1 cellular context compared by ENCODE assay signal in the genomic region with DNA sequence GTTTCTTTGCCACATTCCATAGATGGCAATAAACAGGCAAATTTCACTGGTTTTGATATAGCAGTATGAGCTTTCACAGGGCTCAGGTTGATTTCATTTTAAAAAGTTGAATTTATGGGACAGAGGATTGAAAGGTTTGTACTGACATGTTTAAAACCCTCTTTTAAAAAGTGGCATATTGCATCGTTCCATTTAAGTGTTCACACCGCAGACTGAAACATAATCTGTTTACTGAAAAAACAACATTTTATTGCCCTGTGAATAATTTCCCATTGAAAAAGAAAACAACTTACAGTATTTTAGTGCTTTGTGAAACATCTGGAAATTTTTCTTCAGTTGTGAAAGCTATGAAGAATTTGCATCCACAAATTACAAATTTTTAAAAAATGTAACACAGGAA.
A peak's percentile ranks its signal among the peaks of the same experiment; 100 is the strongest.
TF ChIP-seq lines count a peak whose summit lies in the region.

No MANE protein-coding gene starts in this region.

TF ChIP-seq in HEK293, 187 proteins besides CTCF, POLR2A, EP300 and RAD21 (continued from another document):
- TF ChIP-seq, protein P1, sequence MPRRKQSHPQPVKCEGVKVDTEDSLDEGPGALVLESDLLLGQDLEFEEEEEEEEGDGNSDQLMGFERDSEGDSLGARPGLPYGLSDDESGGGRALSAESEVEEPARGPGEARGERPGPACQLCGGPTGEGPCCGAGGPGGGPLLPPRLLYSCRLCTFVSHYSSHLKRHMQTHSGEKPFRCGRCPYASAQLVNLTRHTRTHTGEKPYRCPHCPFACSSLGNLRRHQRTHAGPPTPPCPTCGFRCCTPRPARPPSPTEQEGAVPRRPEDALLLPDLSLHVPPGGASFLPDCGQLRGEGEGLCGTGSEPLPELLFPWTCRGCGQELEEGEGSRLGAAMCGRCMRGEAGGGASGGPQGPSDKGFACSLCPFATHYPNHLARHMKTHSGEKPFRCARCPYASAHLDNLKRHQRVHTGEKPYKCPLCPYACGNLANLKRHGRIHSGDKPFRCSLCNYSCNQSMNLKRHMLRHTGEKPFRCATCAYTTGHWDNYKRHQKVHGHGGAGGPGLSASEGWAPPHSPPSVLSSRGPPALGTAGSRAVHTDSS (tag by site-specific recombination; IDR thresholded peaks at IDR 0.05), result no peak
- TF ChIP-seq ZNF777 (tag by site-specific recombination; IDR thresholded peaks at IDR 0.05; ENCODE audit: borderline replicate concordance) (no peak), ZNF624 (tag by site-specific recombination; IDR thresholded peaks at IDR 0.05) (no peak), ZBTB21 (tag by site-specific recombination; IDR thresholded peaks at IDR 0.05) (no peak), ZFP3 (tag by site-specific recombination; IDR thresholded peaks at IDR 0.05; ENCODE audit: low read depth) (no peak), OSR2 (tag by site-specific recombination; IDR thresholded peaks at IDR 0.05) (0 out of 2 replicates have a peak, but pooled peaks have one; percentile 9), SCRT1 (tag by site-specific recombination; IDR thresholded peaks at IDR 0.05; ENCODE audit: borderline replicate concordance) (no peak), KLF17 (tag by site-specific recombination; IDR thresholded peaks at IDR 0.05) (no peak), ZNF2 (tag by site-specific recombination; IDR thresholded peaks at IDR 0.05) (no peak), ZBTB1 (tag by site-specific recombination; IDR thresholded peaks at IDR 0.05) (no peak), ZFP41 (tag by site-specific recombination; IDR thresholded peaks at IDR 0.05; ENCODE audit: borderline replicate concordance) (no peak), HOXD13 (CRISPR knock-in tag; IDR thresholded peaks at IDR 0.05; ENCODE audit: borderline replicate concordance) (no peak), ZNF274 (IDR thresholded peaks at IDR 0.05; ENCODE audit: low read length) (no peak), ZNF274 (tag by site-specific recombination; IDR thresholded peaks at IDR 0.05; ENCODE audit: borderline replicate concordance) (no peak), ZBTB48 (tag by site-specific recombination; IDR thresholded peaks at IDR 0.05) (no peak), ZNF791 (tag by site-specific recombination; IDR thresholded peaks at IDR 0.05) (no peak)
